Comparison of ENCODE assay signal across 26 cellular contexts in genomic region chr2:1796581-1796930, GRCh38.
"Had no signal": no experiment of that assay in that cellular context is flagged by ENCODE, and none has a peak within 500 bp of the region (broad histone marks: within the 10 kb centered on the region; RNA-seq: fewer than 3 reads in every experiment).

No MANE protein-coding gene starts in this region.

- H3K27me3 Mint-ChIP-seq: activated naive CD4-positive, alpha-beta T cell treated with anti-CD3 and anti-CD28 coated beads, Interleukin-2, amount 50 U/mL, for 24 hours; type B pancreatic cell had no signal

- H3K27ac ChIP-seq: adrenal gland, ascending aorta, brain microvascular endothelial cell, hepatocyte, neutrophil, vagina had no signal

- H3K4me1 ChIP-seq: adrenal gland, ascending aorta, vagina had no signal

- H2AFZ ChIP-seq: hepatocyte had no signal

- H3K36me3 ChIP-seq: adrenal gland, ascending aorta, brain microvascular endothelial cell, neutrophil, sigmoid colon, vagina had no signal

- H3K4me3 Mint-ChIP-seq: activated CD4-positive, alpha-beta T cell treated with anti-CD3 and anti-CD28 coated beads for 36 hours; activated naive CD4-positive, alpha-beta T cell treated with anti-CD3 and anti-CD28 coated beads, Interleukin-2, amount 50 U/mL, for 24 hours; nephron; stimulated activated naive B cell treated with anti-CD40 and anti-IgM and Interleukin-4, amounts not matched to agents 10 μg/mL and 1 μg/mL and 100 μg/mL, for 72 hours; type B pancreatic cell had no signal

- H3K27me3 ChIP-seq: adrenal gland, ascending aorta, brain microvascular endothelial cell, hepatocyte, sigmoid colon, testis, vagina had no signal

- H3K79me2 ChIP-seq: hepatocyte had no signal

- H3K4me2 ChIP-seq: hepatocyte, smooth muscle cell had no signal

- H3K36me3 Mint-ChIP-seq: activated naive CD4-positive, alpha-beta T cell treated with anti-CD3 and anti-CD28 coated beads, Interleukin-2, amount 50 U/mL, for 24 hours; stimulated activated naive B cell treated with anti-CD40 and anti-IgM and Interleukin-4, amounts not matched to agents 10 μg/mL and 1 μg/mL and 100 μg/mL, for 72 hours; type B pancreatic cell had no signal

- H3K4me3 ChIP-seq: adrenal gland, ascending aorta, hepatocyte, sigmoid colon, smooth muscle cell, vagina had no signal

- ATAC-seq: activated CD4-positive, alpha-beta T cell treated with anti-CD3 and anti-CD28 coated beads for 36 hours; activated T-cell treated with anti-CD3 and anti-CD28 coated beads, Interleukin-2, amount 50 U/mL, for 72 hours; left ventricle myocardium superior; stimulated activated naive B cell treated with anti-CD40 and anti-IgM and Interleukin-4, amounts not matched to agents 10 μg/mL and 1 μg/mL and 100 μg/mL, for 72 hours had no signal

- H3K27ac Mint-ChIP-seq: activated CD4-positive, alpha-beta T cell treated with anti-CD3 and anti-CD28 coated beads for 36 hours; activated naive CD4-positive, alpha-beta T cell treated with anti-CD3 and anti-CD28 coated beads, Interleukin-2, amount 50 U/mL, for 24 hours; activated T-cell treated with anti-CD3 and anti-CD28 coated beads, Interleukin-2, amount 50 U/mL, for 72 hours; stimulated activated naive B cell treated with anti-CD40 and anti-IgM and Interleukin-4, amounts not matched to agents 10 μg/mL and 1 μg/mL and 100 μg/mL, for 72 hours had no signal

- DNase-seq: activated CD4-positive, alpha-beta T cell treated with anti-CD3 and anti-CD28 coated beads for 36 hours; activated CD4-positive, alpha-beta T cell treated with anti-CD3 and anti-CD28 coated beads, Interleukin-2, amount 50 U/mL, for 48 hours; activated CD8-positive, alpha-beta memory T cell treated with anti-CD3 and anti-CD28 coated beads, Interleukin-2, amount 50 U/mL, for 48 hours; activated gamma-delta T cell treated with Interleukin-2 at 50 U/mL for 16 hours; activated T-cell treated with anti-CD3 and anti-CD28 coated beads, Interleukin-2, amount 50 U/mL, for 72 hours; adrenal gland; brain microvascular endothelial cell; caudate nucleus; dermis blood vessel endothelial cell; effector memory CD4-positive, alpha-beta T cell; foreskin melanocyte; left ventricle myocardium superior; sigmoid colon; stimulated activated CD4-positive, alpha-beta T cell treated with anti-CD3 and anti-CD28 coated beads, Interleukin-2, amount 100 ng/mL, for 48 hours; stimulated activated CD8-positive, alpha-beta memory T cell treated with anti-CD3 and anti-CD28 coated beads, Interleukin-4, amount 100 ng/mL, for 48 hours; stimulated activated naive B cell treated with anti-CD40 and anti-IgM and Interleukin-4, amounts not matched to agents 10 μg/mL and 1 μg/mL and 100 μg/mL, for 72 hours; T-helper 9 cell; testis had no signal

- H3K9me3 ChIP-seq: adrenal gland, ascending aorta, neutrophil, sigmoid colon, testis, vagina had no signal

- H3K9me3 Mint-ChIP-seq: activated naive CD4-positive, alpha-beta T cell treated with anti-CD3 and anti-CD28 coated beads, Interleukin-2, amount 50 U/mL, for 24 hours; activated T-cell treated with anti-CD3 and anti-CD28 coated beads, Interleukin-2, amount 50 U/mL, for 72 hours; nephron; type B pancreatic cell had no signal
